20 cellular contexts compared by ENCODE assay signal in genomic region chr2:98234763-98235162, GRCh38.
"Had no signal": no experiment of that assay in that cellular context is flagged by ENCODE, and none has a peak within 500 bp of the region (broad histone marks: within the 10 kb centered on the region; RNA-seq: fewer than 3 reads in every experiment).

No MANE protein-coding gene starts in this region.

- DNase-seq: activated CD4-positive, alpha-beta T cell treated with anti-CD3 and anti-CD28 coated beads, Interleukin-2, amount 10 ng/mL, durations not matched to agents 7 days and 5 days; activated CD8-positive, alpha-beta memory T cell treated with anti-CD3 and anti-CD28 coated beads for 24 hours; activated gamma-delta T cell treated with Interleukin-2 at 50 U/mL for 16 hours; activated naive CD8-positive, alpha-beta T cell treated with anti-CD3 and anti-CD28 coated beads for 36 hours; amygdala; body of pancreas; central memory CD4-positive, alpha-beta T cell; effector memory CD4-positive, alpha-beta T cell; foreskin melanocyte; head of caudate nucleus; immature natural killer cell; lower lobe of right lung; pancreas; stimulated activated CD4-positive, alpha-beta T cell treated with anti-CD3 and anti-CD28 coated beads, Interleukin-15, amount 100 ng/mL, for 24 hours; stimulated activated CD4-positive, alpha-beta T cell treated with anti-CD3 and anti-CD28 coated beads, Interleukin-4, amount 100 ng/mL, for 4 hours; stimulated activated CD8-positive, alpha-beta memory T cell treated with anti-CD3 and anti-CD28 coated beads, Interleukin-4, amount 100 ng/mL, for 48 hours; stimulated activated naive CD4-positive, alpha-beta T cell treated with Interleukin-2 at 50 U/mL for 16 hours; substantia nigra had no signal

- H3K4me3 ChIP-seq: body of pancreas, lower lobe of right lung, pancreas, tibial nerve, vagina had no signal

- H3K9me3 ChIP-seq: body of pancreas, lower lobe of right lung, pancreas, tibial nerve, vagina had no signal

- H3K36me3 ChIP-seq: lower lobe of right lung, pancreas, tibial nerve, vagina had no signal

- H3K27me3 ChIP-seq: body of pancreas, pancreas, tibial nerve, vagina had no signal

- H3K27ac ChIP-seq: body of pancreas, lower lobe of right lung, pancreas, tibial nerve, vagina had no signal

- ATAC-seq: body of pancreas, lower lobe of right lung, pancreas had no signal

- H3K4me1 ChIP-seq: body of pancreas, lower lobe of right lung, pancreas, tibial nerve, vagina had no signal
